Comparison of ENCODE assay signal across 8 cellular contexts in the genomic region with DNA sequence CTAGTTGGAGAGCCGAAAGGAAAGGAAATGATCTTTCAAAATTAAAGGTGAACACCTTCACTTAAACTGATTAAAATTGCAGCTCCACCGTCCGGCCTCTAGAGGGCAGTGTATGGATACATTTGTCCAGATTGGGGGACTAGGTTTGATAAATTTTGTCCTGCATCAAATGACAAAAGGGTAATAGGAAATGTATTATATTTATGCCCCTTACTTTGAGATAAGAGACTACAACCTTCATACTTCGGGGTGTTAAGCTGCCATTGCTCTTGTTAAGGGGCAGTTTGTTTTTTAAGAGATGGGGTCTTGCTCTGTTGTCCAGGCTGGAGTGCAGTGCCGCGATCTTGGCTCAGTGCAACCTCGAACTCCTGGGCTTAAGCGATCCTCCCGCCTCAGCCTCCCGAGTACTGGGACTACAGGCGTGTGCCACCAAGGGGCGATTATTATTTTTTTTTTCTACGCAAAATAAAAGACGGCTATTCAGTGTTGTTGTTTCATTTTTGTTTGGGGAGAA. TPM values are rescaled to one million over a fixed set of nuclear protein-coding genes. Genes with fewer than 3 reads are reported as not detected.
DNase-seq lines count a peak whose midpoint lies in the region; ATAC-seq and TF ChIP-seq lines count a peak whose summit lies in the region.

No MANE protein-coding gene starts in this region.

- intact Hi-C loops in uterus (cut with DNase I; ENCODE audit: low total_unique reads), result loop anchor here (10.0 kb wide), 1 partner anchor 49 kb away; the partner anchor contains the start of gene RPS26

- H3K27ac Mint-ChIP-seq in activated naive CD4-positive, alpha-beta T cell treated with anti-CD3 and anti-CD28 coated beads, Interleukin-2, amount 50 U/mL, for 72 hours, result peak overlapping the region; percentile 44 to 66

- H3K4me3 ChIP-seq in Loucy (ENCODE audit: low read length, poor library complexity, severe bottlenecking) (no peak overlapping the region), osteoblast (ENCODE audit: insufficient read depth, low read length) (peak overlapping the region; percentile 96), uterus (peak overlapping the region; percentile 60 to 63)

- H3K79me2 ChIP-seq in Loucy (ENCODE audit: insufficient read depth, low read length), result no peaks in the 10 kb centered on the region
- peaks cover 12% of the 10 kb centered on the region for H3K79me2 ChIP-seq in osteoblast (ENCODE audit: insufficient read depth, low read length)

- H4K20me1 ChIP-seq in Loucy (ENCODE audit: insufficient read depth, low read length, poor library complexity, severe bottlenecking), result no peaks in the 10 kb centered on the region
- no peaks in the 10 kb centered on the region for H4K20me1 ChIP-seq in osteoblast (ENCODE audit: insufficient read depth, low read length)

- in situ Hi-C loops in SK-MEL-5 (cut with HindIII; ENCODE audit: low pct_unique_long_range_greater_than_20kb, low sequenced_read_pairs), result no loop called here

- H3K9me2 ChIP-seq in Loucy (replicated peaks; ENCODE audit: low read depth, low read length), result no peaks in the 10 kb centered on the region

- peaks cover 0 to 13% of the 10 kb centered on the region in 2 donors for H3K36me3 Mint-ChIP-seq in activated naive CD4-positive, alpha-beta T cell treated with anti-CD3 and anti-CD28 coated beads, Interleukin-2, amount 50 U/mL, for 72 hours

- no peak overlapping the region for H3K9ac ChIP-seq in Loucy (ENCODE audit: low read depth, low read length, poor library complexity, severe bottlenecking)

- DNase-seq in DMS153 treated with DMSO at 0.1 percent for 48 hours (lab: John Stamatoyannopoulos, UW; ENCODE audit: unreplicated experiment) (peak; percentile 72), SK-MEL-5 (ENCODE audit: low read depth, low spot score) (peak; percentile 75), globus pallidus (ENCODE audit: low spot score) (peak; percentile 61), osteoblast (ENCODE audit: insufficient read length, low spot score, missing footprints) (peak; percentile 92), uterus (peak; percentile 42 to 59), islet precursor cell (no peak)
- peak in 1 of 2 donors; percentile 71 for DNase-seq in activated naive CD4-positive, alpha-beta T cell treated with anti-CD3 and anti-CD28 coated beads, Interleukin-2, amount 50 U/mL, for 72 hours (ENCODE audit: low spot score in 2 of 2)

- TF ChIP-seq CTCF in Loucy (conservative IDR thresholded peaks at IDR 0.05; ENCODE audit: low read length), result peak; percentile 98
- peak; percentile 83 for TF ChIP-seq CTCF in osteoblast (IDR thresholded peaks at IDR 0.05; ENCODE audit: extremely low read depth, low read depth, low read length)
- TF ChIP-seq CTCF in uterus (IDR thresholded peaks at IDR 0.05), result peak; percentile 81 to 89 (median 86)

- H3K9me3 ChIP-seq in Loucy (ENCODE audit: insufficient read depth, low read depth, low read length) (no peaks in the 10 kb centered on the region), osteoblast (ENCODE audit: low read depth, low read length) (no peaks in the 10 kb centered on the region), uterus (no peaks in the 10 kb centered on the region)

- no peaks in the 10 kb centered on the region for H3K9me3 Mint-ChIP-seq in activated naive CD4-positive, alpha-beta T cell treated with anti-CD3 and anti-CD28 coated beads, Interleukin-2, amount 50 U/mL, for 72 hours

- H3K27ac ChIP-seq in osteoblast (ENCODE audit: low read depth, low read length), result peak overlapping the region; percentile 34
- peak overlapping the region; percentile 81 to 85 for H3K27ac ChIP-seq in uterus

- no peaks in the 10 kb centered on the region for H3K27me3 ChIP-seq in Loucy (ENCODE audit: insufficient read depth, low read length, poor library complexity, severe bottlenecking)
- no peaks in the 10 kb centered on the region for H3K27me3 ChIP-seq in osteoblast (ENCODE audit: insufficient read depth, low read length)
- H3K27me3 ChIP-seq in uterus, result no peaks in the 10 kb centered on the region

- TF ChIP-seq POLR2A in uterus (IDR thresholded peaks at IDR 0.05), result no peak

- H3K4me1 ChIP-seq in Loucy (ENCODE audit: insufficient read depth, low read length, poor library complexity, severe bottlenecking), result no peaks in the 10 kb centered on the region
- peaks cover 14% of the 10 kb centered on the region for H3K4me1 ChIP-seq in osteoblast (ENCODE audit: insufficient read depth, low read length)
- no peaks in the 10 kb centered on the region for H3K4me1 ChIP-seq in uterus

- no peaks in the 10 kb centered on the region for H3F3A ChIP-seq in Loucy (ENCODE audit: low read depth)

- peak in 1 of 2 donors; percentile 56 for ATAC-seq in activated naive CD4-positive, alpha-beta T cell treated with anti-CD3 and anti-CD28 coated beads, Interleukin-2, amount 50 U/mL, for 72 hours

- H3K36me3 ChIP-seq in Loucy (ENCODE audit: insufficient read depth, low read length) (peaks cover 16% of the 10 kb centered on the region; the same call in 1 of the 2 replicates), osteoblast (ENCODE audit: insufficient read depth, low read length) (peaks cover 34% of the 10 kb centered on the region), uterus (no peaks in the 10 kb centered on the region)

- H3K4me2 ChIP-seq in Loucy (ENCODE audit: low read depth, low read length, poor library complexity, severe bottlenecking) (no peak overlapping the region), osteoblast (ENCODE audit: insufficient read depth, low read length) (peak overlapping the region; percentile 92)

- H2AFZ ChIP-seq in Loucy (ENCODE audit: low read length) (no peak overlapping the region), osteoblast (ENCODE audit: low read length) (peak overlapping the region; percentile 97)

RNA-seq across cellular contexts. Expression of gene SUOX, which starts 0.8 kb away (rescaled TPM):
- 11.2 and 16.1 TPM in 2 replicates for total RNA-seq in SK-MEL-5 (2014; rRNA removed; shearing (Covaris generic))
- polyA plus RNA-seq in SK-MEL-5 (2015; cell fraction: cytosol; rRNA removed), result 16.8 and 19.9 TPM in 2 replicates
- 41.0 and 45.9 TPM in 2 replicates for polyA plus RNA-seq in SK-MEL-5 (2015; cell fraction: nucleus; rRNA removed)
- total RNA-seq in activated naive CD4-positive, alpha-beta T cell treated with anti-CD3 and anti-CD28 coated beads, Interleukin-2, amount 50 U/mL, for 72 hours, result 10 to 100 TPM in 1 of 2 donors, 1 to 10 TPM in 1; 5.7 to 15.5 TPM
- total RNA-seq in osteoblast (12.3 and 13.0 TPM in 2 replicates), uterus (10 to 100 TPM in 3 of 4 donors, 1 to 10 TPM in 1; 5.1 to 35.5 (median 26.7) TPM)

RNA-seq across cellular contexts. Expression of gene RAB5B, which starts 22.4 kb away (rescaled TPM):
- total RNA-seq in SK-MEL-5 (2014; rRNA removed; shearing (Covaris generic)), result 169 and 175 TPM in 2 replicates
- polyA plus RNA-seq in SK-MEL-5 (2015; cell fraction: cytosol; rRNA removed), result 207 and 257 TPM in 2 replicates
- polyA plus RNA-seq in SK-MEL-5 (2015; cell fraction: nucleus; rRNA removed), result 277 and 286 TPM in 2 replicates
- 10 to 100 TPM; 43.1 to 51.8 TPM for total RNA-seq in activated naive CD4-positive, alpha-beta T cell treated with anti-CD3 and anti-CD28 coated beads, Interleukin-2, amount 50 U/mL, for 72 hours
- total RNA-seq in osteoblast, result 82.9 and 87.5 TPM in 2 replicates
- total RNA-seq in uterus, result 100 to 1,000 TPM in 1 of 4 donors, 10 to 100 TPM in 3; 49.4 to 128 (median 67.2) TPM

RNA-seq across cellular contexts. Expression of gene IKZF4, which starts 24.6 kb away (rescaled TPM):
- 0.79 and 1.1 TPM in 2 replicates for total RNA-seq in SK-MEL-5 (2014; rRNA removed; shearing (Covaris generic))
- 2.6 and 5.4 TPM in 2 replicates for polyA plus RNA-seq in SK-MEL-5 (2015; cell fraction: cytosol; rRNA removed)
- polyA plus RNA-seq in SK-MEL-5 (2015; cell fraction: nucleus; rRNA removed), result 7.2 and 24.5 TPM in 2 replicates
- total RNA-seq in activated naive CD4-positive, alpha-beta T cell treated with anti-CD3 and anti-CD28 coated beads, Interleukin-2, amount 50 U/mL, for 72 hours, result 10 to 100 TPM; 17.0 to 19.5 TPM
- 1.2 and 2.5 TPM in 2 replicates for total RNA-seq in osteoblast
- total RNA-seq in uterus, result 10 to 100 TPM in 1 of 4 donors, 1 to 10 TPM in 2, not detected in 1; 4.4 to 19.4 (median 5.6) TPM

RNA-seq across cellular contexts. Expression of gene CDK2, which starts 29.6 kb away (rescaled TPM):
- total RNA-seq in SK-MEL-5 (2014; rRNA removed; shearing (Covaris generic)), result 896 and 917 TPM in 2 replicates
- 625 and 776 TPM in 2 replicates for polyA plus RNA-seq in SK-MEL-5 (2015; cell fraction: cytosol; rRNA removed)
- 2,816 and 3,274 TPM in 2 replicates for polyA plus RNA-seq in SK-MEL-5 (2015; cell fraction: nucleus; rRNA removed)
- total RNA-seq in activated naive CD4-positive, alpha-beta T cell treated with anti-CD3 and anti-CD28 coated beads, Interleukin-2, amount 50 U/mL, for 72 hours, result 100 to 1,000 TPM; 116 to 144 TPM
- 13.0 and 13.4 TPM in 2 replicates for total RNA-seq in osteoblast
- 10 to 100 TPM; 19.0 to 35.6 (median 28.7) TPM for total RNA-seq in uterus

RNA-seq across cellular contexts. Expression of gene PMEL, which starts 30.4 kb away (rescaled TPM):
- total RNA-seq in SK-MEL-5 (2014; rRNA removed; shearing (Covaris generic)), result 10,199 and 10,765 TPM in 2 replicates
- 10,555 and 11,322 TPM in 2 replicates for polyA plus RNA-seq in SK-MEL-5 (2015; cell fraction: cytosol; rRNA removed)
- polyA plus RNA-seq in SK-MEL-5 (2015; cell fraction: nucleus; rRNA removed), result 13,633 and 13,752 TPM in 2 replicates
- 1 to 10 TPM; 1.2 to 5.6 TPM for total RNA-seq in activated naive CD4-positive, alpha-beta T cell treated with anti-CD3 and anti-CD28 coated beads, Interleukin-2, amount 50 U/mL, for 72 hours
- 0.59 and 0.72 TPM in 2 replicates for total RNA-seq in osteoblast
- total RNA-seq in uterus, result 1 to 10 TPM in 2 of 4 donors, under 1 TPM in 1, not detected in 1; 0.26 to 3.6 (median 2.9) TPM
